In genomic region chr2:169258045-169258601, GRCh38 we compare ENCODE assay signal across 17 cellular contexts.
DNase-seq lines count a peak whose midpoint lies in the region; ATAC-seq, FAIRE-seq and TF ChIP-seq lines count a peak whose summit lies in the region.
"Had no signal": no experiment of that assay in that cellular context is flagged by ENCODE, and none has a peak within 500 bp of the region (broad histone marks: within the 10 kb centered on the region; RNA-seq: fewer than 3 reads in every experiment).

No MANE protein-coding gene starts in this region.

- no peak overlapping the region for H3K4me2 ChIP-seq in A549
- H3K4me2 ChIP-seq: SK-N-SH had no signal

- H3K36me3 ChIP-seq in left lung, result no peaks in the 10 kb centered on the region

- H3K4me3 ChIP-seq in A549 (no peak overlapping the region), cardiac fibroblast (replicated peaks in 1 of 2; ENCODE audit: low read depth in 2 of 2, low read length in 2 of 2) (no peak overlapping the region), left lung (no peak overlapping the region)
- H3K4me3 ChIP-seq: GM12878 had no signal

- ATAC-seq in A549 (no peak), left lung (peak; percentile 86), GM18505 (IDR thresholded peaks at IDR 0.05; ENCODE audit: unreplicated experiment) (no peak)
- ATAC-seq: GM12878 had no signal

- DNase-seq in A549 (ENCODE audit: low read depth in 1 of 2, low spot score in 1 of 2) (no peak), cardiac fibroblast (ENCODE audit: low read depth in 2 of 2) (peak; percentile 4 to 16), left lung (no peak), globus pallidus (ENCODE audit: low spot score) (no peak), activated gamma-delta T cell (lab: John Stamatoyannopoulos, UW) (no peak)
- DNase-seq in activated CD4-positive, alpha-beta T cell treated with anti-CD3 and anti-CD28 coated beads for 48 hours, result no peak
- DNase-seq: DMS53, H7, NCI-H1092 treated with DMSO at 0.1 percent for 48 hours, NCI-H1694, NCI-H446, NCI-H774, SK-N-SH had no signal

- no peaks in the 10 kb centered on the region for H3K9me3 ChIP-seq in A549
- H3K9me3 ChIP-seq in left lung, result no peaks in the 10 kb centered on the region
- H3K9me3 ChIP-seq: SK-N-SH had no signal

- TF ChIP-seq POLR2A in A549 (IDR thresholded peaks at IDR 0.05; ENCODE audit: low read length), result no peak
- TF ChIP-seq POLR2A in GM18505 (IDR thresholded peaks at IDR 0.05; ENCODE audit: borderline replicate concordance, extremely low read depth, insufficient read depth, insufficient read length), result no peak

- TF ChIP-seq EP300 in A549 (IDR thresholded peaks at IDR 0.05), result no peak
- TF ChIP-seq EP300 in Ishikawa (IDR thresholded peaks at IDR 0.05; ENCODE audit: borderline replicate concordance), result no peak

- intact Hi-C loops in left lung (cut with DNase I), result no loop called here

- H3K4me1 ChIP-seq in A549 (no peaks in the 10 kb centered on the region), left lung (no peaks in the 10 kb centered on the region)

- no peak for FAIRE-seq in A549 (lab: Jason Lieb, UNC)
- FAIRE-seq: GM12878 had no signal

- POLR2A ChIA-PET in A549 (lab: Yijun Ruan, JAX), result no interaction called here

- 46% methylated on average over 3 of the region's 3 CpGs for WGBS in A549 (ENCODE audit: missing lambda C conversion rate)

- H3K27ac ChIP-seq in A549, result no peak overlapping the region
- no peak overlapping the region for H3K27ac ChIP-seq in left lung
- H3K27ac ChIP-seq: C4-2B had no signal

- no peak for TF ChIP-seq CTCF in A549 (IDR thresholded peaks at IDR 0.05)
- no peak for TF ChIP-seq CTCF in cardiac fibroblast (IDR thresholded peaks at IDR 0.05; ENCODE audit: low read depth, low read length)
- no peak for TF ChIP-seq CTCF in left lung (IDR thresholded peaks at IDR 0.05)

- no peaks in the 10 kb centered on the region for H3K27me3 ChIP-seq in left lung

- CTCF ChIA-PET in A549 (lab: Yijun Ruan, JAX), result interaction anchor here (0.8 kb wide), 1 partner anchor 25 kb away, joined by 3 read pairs; no protein-coding TSS in a partner anchor

- TF ChIP-seq RAD21 in A549 (conservative IDR thresholded peaks at IDR 0.05 in 1 of 2, IDR thresholded peaks at IDR 0.05 in 1 of 2), result no peak
- no peak for TF ChIP-seq RAD21 in Ishikawa (IDR thresholded peaks at IDR 0.05; ENCODE audit: low read depth)

TF ChIP-seq in A549, 52 proteins besides CTCF, POLR2A, EP300 and RAD21:
- 0 out of 2 replicates have a peak, but pooled peaks have one; percentile 57 for TF ChIP-seq RNF2 (IDR thresholded peaks at IDR 0.05; ENCODE audit: borderline replicate concordance, low read depth)
- TF ChIP-seq NPAS2 (CRISPR knock-in tag; IDR thresholded peaks at IDR 0.05; ENCODE audit: borderline replicate concordance), result no peak

TF ChIP-seq in Ishikawa, 13 proteins besides CTCF, POLR2A, EP300 and RAD21:
- no peak for TF ChIP-seq TCF12 (IDR thresholded peaks at IDR 0.05; ENCODE audit: low read depth)
- TF ChIP-seq TEAD4 (IDR thresholded peaks at IDR 0.05), result peak; percentile 25; the same call in 1 of the 2 replicates
- TF ChIP-seq CEBPB (IDR thresholded peaks at IDR 0.05), result peak; percentile 91

Comparison
In these comparisons a context has a peak if more than half of its experiments do, and no peak if none do; other contexts are left out.
1. DNase-seq: peak in cardiac fibroblast (2 of 2); none in A549 (0 of 2), left lung (0 of 2), globus pallidus (single experiment), activated gamma-delta T cell (single experiment) and activated CD4-positive, alpha-beta T cell treated with anti-CD3 and anti-CD28 coated beads for 48 hours (single experiment).